ENCODE assay signal across 1 cellular context in genomic region chr9:21966140-21966851, GRCh38.
TF ChIP-seq lines count a peak whose summit lies in the region.

No MANE protein-coding gene starts in this region.

TF ChIP-seq in endothelial cell of umbilical vein, 7 proteins besides CTCF, POLR2A, EP300 and RAD21 (continued from another document):
- no peak for TF ChIP-seq MYC (IDR thresholded peaks at IDR 0.05; ENCODE audit: low read depth, low read length)
- TF ChIP-seq MAX (IDR thresholded peaks at IDR 0.05; ENCODE audit: insufficient read depth, insufficient read length) = no peak
